Comparison of ENCODE assay signal across 8 cellular contexts in genomic region chr18:3441290-3441689, GRCh38. TPM values are rescaled to one million over a fixed set of nuclear protein-coding genes. Genes with fewer than 3 reads are reported as not detected.
DNase-seq lines count a peak whose midpoint lies in the region; ATAC-seq, FAIRE-seq and TF ChIP-seq lines count a peak whose summit lies in the region.

No MANE protein-coding gene starts in this region.

- TF ChIP-seq POLR2A in esophagus squamous epithelium (IDR thresholded peaks at IDR 0.05) (no peak), stomach (IDR thresholded peaks at IDR 0.05) (no peak), GM12892 (IDR thresholded peaks at IDR 0.05; ENCODE audit: low read depth, low read length) (no peak)

- H2AFZ ChIP-seq in osteoblast (ENCODE audit: low read length), result peak overlapping the region; percentile 72

- no peaks in the 10 kb centered on the region for H3K79me2 ChIP-seq in osteoblast (ENCODE audit: insufficient read depth, low read length)

- no peak overlapping the region for H3K27ac ChIP-seq in esophagus squamous epithelium
- H3K27ac ChIP-seq in osteoblast (ENCODE audit: low read depth, low read length), result no peak overlapping the region
- H3K27ac ChIP-seq in stomach, result no peak overlapping the region

- DNase-seq in DMS53 (lab: John Stamatoyannopoulos, UW), result peak; percentile 62
- DNase-seq in DMS53 treated with DMSO at 0.1 percent for 48 hours (lab: John Stamatoyannopoulos, UW; ENCODE audit: unreplicated experiment), result no peak
- DNase-seq in NCI-H82 treated with DMSO at 0.1 percent for 48 hours (lab: John Stamatoyannopoulos, UW; ENCODE audit: unreplicated experiment), result peak; percentile 10
- DNase-seq in esophagus squamous epithelium (lab: John Stamatoyannopoulos, UW), result no peak
- peak; percentile 51 for DNase-seq in osteoblast (ENCODE audit: insufficient read length, low spot score, missing footprints)
- DNase-seq in stomach, result no peak
- DNase-seq in GM12892 (ENCODE audit: insufficient read length), result no peak

- H3K27me3 ChIP-seq in esophagus squamous epithelium (no peaks in the 10 kb centered on the region), osteoblast (ENCODE audit: insufficient read depth, low read length) (no peaks in the 10 kb centered on the region), stomach (no peaks in the 10 kb centered on the region)

- 20 to 25% methylated on average over 2 of the region's 2 CpGs for WGBS in esophagus squamous epithelium, 2 donors
- WGBS in stomach, 5 donors, result 10 to 26% (median 20%) methylated on average over 2 of the region's 2 CpGs

- H3K9me3 ChIP-seq in esophagus squamous epithelium (no peaks in the 10 kb centered on the region), osteoblast (ENCODE audit: low read depth, low read length) (no peaks in the 10 kb centered on the region), stomach (no peaks in the 10 kb centered on the region)

- H3K36me3 ChIP-seq in esophagus squamous epithelium, result no peaks in the 10 kb centered on the region
- no peaks in the 10 kb centered on the region for H3K36me3 ChIP-seq in osteoblast (ENCODE audit: insufficient read depth, low read length)
- H3K36me3 ChIP-seq in stomach, result no peaks in the 10 kb centered on the region

- H3K4me1 ChIP-seq in esophagus squamous epithelium (peaks cover 0 to 6% (median 2%) of the 10 kb centered on the region in 3 donors), osteoblast (ENCODE audit: insufficient read depth, low read length) (peaks cover 2% of the 10 kb centered on the region), stomach (peaks cover 2 to 5% (median 4%) of the 10 kb centered on the region in 4 donors)

- no peak for TF ChIP-seq EP300 in stomach (IDR thresholded peaks at IDR 0.05)

- FAIRE-seq in GM12892 (lab: Jason Lieb, UNC), result no peak

- intact Hi-C loops in esophagus squamous epithelium (cut with DNase I), result loop anchor here (10.0 kb wide), 1 partner anchor 156 kb away; no protein-coding TSS in a partner anchor
- intact Hi-C loops in stomach (cut with DNase I; ENCODE audit: low total_unique reads), result no loop called here

- H3K4me3 ChIP-seq in esophagus squamous epithelium (no peak overlapping the region), osteoblast (ENCODE audit: insufficient read depth, low read length) (no peak overlapping the region), stomach (no peak overlapping the region)

- no peaks in the 10 kb centered on the region for H4K20me1 ChIP-seq in osteoblast (ENCODE audit: insufficient read depth, low read length)

- no peak for ATAC-seq in HG03095 (IDR thresholded peaks at IDR 0.05; ENCODE audit: unreplicated experiment)

- peak overlapping the region; percentile 15 for H3K4me2 ChIP-seq in osteoblast (ENCODE audit: insufficient read depth, low read length)

- peak in 5 of 6 experiments; percentile 13 to 32 (median 25) for TF ChIP-seq CTCF in esophagus squamous epithelium (IDR thresholded peaks at IDR 0.05)
- peak; percentile 57 for TF ChIP-seq CTCF in osteoblast (IDR thresholded peaks at IDR 0.05; ENCODE audit: extremely low read depth, low read depth, low read length)
- peak in 2 of 7 experiments; percentile 15 to 33 for TF ChIP-seq CTCF in stomach (IDR thresholded peaks at IDR 0.05)

RNA-seq across cellular contexts. Expression of gene TGIF1, which starts 8.7 kb away (rescaled TPM):
- total RNA-seq in esophagus squamous epithelium (10 to 100 TPM; 37.3 to 75.7 (median 57.0) TPM), osteoblast (126 and 150 TPM in 2 replicates), stomach (10 to 100 TPM; 18.7 to 87.6 (median 52.5) TPM)
- 10 to 100 TPM; 51.5 to 65.3 (median 57.9) TPM for polyA plus RNA-seq in stomach
- polyA plus RNA-seq in GM12892 (2012; ENCODE audit: missing spikeins), result 0.53 TPM

Comparison
In these comparisons a context has a peak if more than half of its experiments do, and no peak if none do; other contexts are left out.
1. DNase-seq: peak in DMS53 (single experiment), NCI-H82 treated with DMSO at 0.1 percent for 48 hours (single experiment) and osteoblast (single experiment); none in DMS53 treated with DMSO at 0.1 percent for 48 hours (single experiment), esophagus squamous epithelium (single experiment), stomach (single experiment) and GM12892 (single experiment).